In genomic region chr16:10827691-10828341, GRCh38 we compare ENCODE assay signal across 9 cellular contexts. TPM values are rescaled to one million over a fixed set of nuclear protein-coding genes. Genes with fewer than 3 reads are reported as not detected.
DNase-seq lines count a peak whose midpoint lies in the region; ATAC-seq and TF ChIP-seq lines count a peak whose summit lies in the region.
"Had no signal": no experiment of that assay in that cellular context is flagged by ENCODE, and none has a peak within 500 bp of the region (broad histone marks: within the 10 kb centered on the region; RNA-seq: fewer than 3 reads in every experiment).

No MANE protein-coding gene starts in this region.

- TF ChIP-seq CTCF in liver (IDR thresholded peaks at IDR 0.05; ENCODE audit: low read depth, low read length, missing input control): no peak

- peak in 1 of 2 donors; percentile 2 for TF ChIP-seq RAD21 in liver (IDR thresholded peaks at IDR 0.05)

- H3K9me3 ChIP-seq in liver (ENCODE audit: control insufficient read depth in 4 of 4, low read length in 3 of 4): no peaks in the 10 kb centered on the region
- H3K9me3 ChIP-seq in stomach smooth muscle (ENCODE audit: control insufficient read depth in 2 of 2, low read length in 2 of 2): no peaks in the 10 kb centered on the region

- H3K36me3 ChIP-seq in H7 (replicated peaks; ENCODE audit: control insufficient read depth, insufficient read depth, low read length) (no peaks in the 10 kb centered on the region), liver (ENCODE audit: control insufficient read depth in 4 of 4, insufficient read depth in 3 of 4, low read depth in 1 of 4, low read length in 3 of 4) (no peaks in the 10 kb centered on the region), stomach smooth muscle (ENCODE audit: control insufficient read depth in 2 of 2, insufficient read depth in 2 of 2, low read length in 2 of 2) (no peaks in the 10 kb centered on the region)
- H3K36me3 ChIP-seq: WERI-Rb-1 had no signal

- H3K9ac ChIP-seq in liver (ENCODE audit: low read depth in 1 of 2, low read length in 2 of 2): peak overlapping the region in 1 of 2 donors; percentile 37
- peak overlapping the region; percentile 68 to 84 for H3K9ac ChIP-seq in stomach smooth muscle (ENCODE audit: low read length in 2 of 2)

- H3K27me3 ChIP-seq in H7 (ENCODE audit: control insufficient read depth, insufficient read depth, low read length) (no peaks in the 10 kb centered on the region), liver (ENCODE audit: control insufficient read depth in 4 of 4, insufficient read depth in 4 of 4, low read length in 3 of 4) (no peaks in the 10 kb centered on the region), stomach smooth muscle (ENCODE audit: control insufficient read depth in 1 of 2, insufficient read depth in 2 of 2, low read length in 2 of 2) (no peaks in the 10 kb centered on the region)

- peak overlapping the region; percentile 84 to 98 for H3K27ac ChIP-seq in liver (ENCODE audit: low read depth in 1 of 2, low read length in 2 of 2)
- peak overlapping the region; percentile 92 for H3K27ac ChIP-seq in stomach smooth muscle (ENCODE audit: low read length)
- H3K27ac ChIP-seq: WERI-Rb-1 had no signal

- 19% methylated on average over 11 of the region's 11 CpGs for WGBS in liver

- ATAC-seq in GM18868 (IDR thresholded peaks at IDR 0.05; ENCODE audit: unreplicated experiment) (no peak), GM21723 (IDR thresholded peaks at IDR 0.05; ENCODE audit: unreplicated experiment) (no peak)

- H3K4me3 ChIP-seq in H7 (ENCODE audit: insufficient read depth, low read depth, low read length) (no peak overlapping the region), liver (ENCODE audit: low read depth in 1 of 3, low read length in 3 of 3) (no peak overlapping the region), stomach smooth muscle (ENCODE audit: low read length in 2 of 2) (peak overlapping the region; percentile 42 to 60)

- peaks cover 12 to 31% (median 23%) of the 10 kb centered on the region in 4 donors for H3K4me1 ChIP-seq in liver (ENCODE audit: control insufficient read depth in 4 of 4, insufficient read depth in 4 of 4, low read length in 3 of 4)
- H3K4me1 ChIP-seq in stomach smooth muscle (ENCODE audit: control insufficient read depth, insufficient read depth, low read length): peaks cover 22% of the 10 kb centered on the region

- DNase-seq in H7 (peak; percentile 43), cerebellum (ENCODE audit: low spot score) (peak; percentile 62), 8988T (no peak)
- DNase-seq in stimulated activated CD8-positive, alpha-beta memory T cell treated with anti-CD3 and anti-CD28 coated beads, Interleukin-4, amount 100 ng/mL, for 48 hours: no peak
- DNase-seq: WERI-Rb-1 had no signal

TF ChIP-seq in liver, 16 proteins besides CTCF, POLR2A, EP300 and RAD21:
- TF ChIP-seq TAF1 (conservative IDR thresholded peaks at IDR 0.05) (no peak), RXRA (IDR thresholded peaks at IDR 0.05) (peak; percentile 76 to 82), SP1 (IDR thresholded peaks at IDR 0.05) (peak; percentile 65), HNF4A (conservative IDR thresholded peaks at IDR 0.05) (peak; percentile 6 to 58), REST (IDR thresholded peaks at IDR 0.05) (peak; percentile 48), FOXA2 (IDR thresholded peaks at IDR 0.05) (no peak), EGR1 (IDR thresholded peaks at IDR 0.05; ENCODE audit: low read depth in 2 of 2) (no peak), YY1 (IDR thresholded peaks at IDR 0.05) (peak; percentile 33), NR2F2 (IDR thresholded peaks at IDR 0.05) (peak; percentile 99)
TF ChIP-seq in liver: peak in this region for 6.

RNA-seq across cellular contexts. Expression of gene TVP23A, which starts 9.2 kb away (rescaled TPM):
- total RNA-seq in H7 (2014; rRNA removed; shearing (Covaris generic)): 0.26 and 0.55 TPM in 2 replicates
- total RNA-seq in cerebellum (12.2 TPM), liver (under 1 TPM in 1 of 2 donors, not detected in 1; 0.09 TPM)
- under 1 TPM; 0.09 to 0.32 TPM for polyA plus RNA-seq in liver

RNA-seq across cellular contexts. Expression of gene CIITA, which starts 49.2 kb away (rescaled TPM):
- total RNA-seq in H7 (2014; rRNA removed; shearing (Covaris generic)): not detected in 2 replicates
- 0.36 TPM for total RNA-seq in cerebellum
- 1 to 10 TPM; 2.8 to 4.2 TPM for total RNA-seq in liver
- 1 to 10 TPM; 1.6 to 1.7 TPM for polyA plus RNA-seq in liver

Comparison
In these comparisons a context has a peak if more than half of its experiments do, and no peak if none do; other contexts are left out.
1. DNase-seq: peak in H7 (single experiment) and cerebellum (single experiment); none in 8988T (single experiment) and stimulated activated CD8-positive, alpha-beta memory T cell treated with anti-CD3 and anti-CD28 coated beads, Interleukin-4, amount 100 ng/mL, for 48 hours (single experiment).
2. H3K4me3 ChIP-seq: peak in stomach smooth muscle (2 of 2); none in H7 (single experiment) and liver (0 of 3).